Comparison of ENCODE assay signal across 18 cellular contexts in the genomic region with DNA sequence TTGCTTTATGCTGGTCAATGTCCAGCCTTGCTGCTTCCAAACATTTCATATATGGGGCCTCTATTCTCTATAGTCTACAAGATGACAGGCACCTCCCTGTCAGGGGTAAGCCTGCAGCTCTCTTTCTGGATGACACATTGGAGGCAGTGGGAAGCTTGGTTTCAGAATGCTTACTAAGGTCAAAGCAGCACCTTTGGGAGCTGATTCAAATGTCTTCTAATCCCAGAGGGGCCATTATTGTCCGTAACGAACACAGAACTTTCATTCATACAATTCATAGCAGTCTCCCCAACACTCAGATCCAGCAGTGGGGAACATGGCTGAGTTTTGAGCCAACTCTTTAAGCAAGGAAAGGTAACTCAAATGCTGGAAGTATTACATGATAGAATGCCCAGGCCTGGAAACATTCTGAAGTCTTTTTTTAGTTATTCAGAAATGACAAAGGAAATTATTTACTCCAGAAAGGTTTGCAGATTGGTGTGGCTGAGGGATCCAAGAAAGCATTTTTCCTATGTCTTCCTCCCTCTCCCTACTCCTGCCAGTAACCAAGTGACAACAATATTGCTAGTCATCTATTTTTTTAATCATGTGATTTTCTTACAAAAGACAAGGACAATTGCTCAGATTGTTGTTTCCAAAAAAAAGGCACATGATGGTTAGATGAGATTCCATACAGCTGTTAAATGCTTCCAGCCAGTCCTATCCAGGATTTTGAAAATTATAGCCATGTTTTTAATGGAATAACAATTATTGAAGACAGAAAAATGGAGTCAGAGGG.
DNase-seq lines count a peak whose midpoint lies in the region; ATAC-seq, FAIRE-seq and TF ChIP-seq lines count a peak whose summit lies in the region.
"Had no signal": no experiment of that assay in that cellular context is flagged by ENCODE, and none has a peak within 500 bp of the region (broad histone marks: within the 10 kb centered on the region; RNA-seq: fewer than 3 reads in every experiment).

No MANE protein-coding gene starts in this region.

- no peak overlapping the region for H2AK5ac ChIP-seq in H9 (ENCODE audit: insufficient read length, low read length)

- H3K27me3 ChIP-seq in ACC112 (ENCODE audit: insufficient read depth, low read length), result no peaks in the 10 kb centered on the region
- H3K27me3 ChIP-seq in H9 (ENCODE audit: insufficient read depth, low read length), result no peaks in the 10 kb centered on the region
- H3K27me3 ChIP-seq: dorsolateral prefrontal cortex had no signal

- H3K9me3 Mint-ChIP-seq in H9, result no peaks in the 10 kb centered on the region
- no peaks in the 10 kb centered on the region for H3K9me3 Mint-ChIP-seq in osteocyte (ENCODE audit: unreplicated experiment)
- H3K9me3 Mint-ChIP-seq in glutamatergic neuron (ENCODE audit: unreplicated experiment), result peaks cover 2% of the 10 kb centered on the region
- H3K9me3 Mint-ChIP-seq: activated CD4-positive, alpha-beta memory T cell treated with anti-CD3 and anti-CD28 coated beads, Interleukin-2, amount 10 ng/mL, durations not matched to agents 7 days and 5 days; T-cell had no signal

- H3K4me2 ChIP-seq in H9 (ENCODE audit: insufficient read depth, insufficient read length, low read length), result no peak overlapping the region

- no peak overlapping the region for H2BK12ac ChIP-seq in H9 (ENCODE audit: insufficient read length, low read depth, low read length)

- peak overlapping the region in 2 of 3 experiments; percentile 15 to 25; a peak in 1 of 7 replicates for H3K27ac Mint-ChIP-seq in H9
- peak overlapping the region; percentile 45 for H3K27ac Mint-ChIP-seq in osteocyte (ENCODE audit: unreplicated experiment)
- H3K27ac Mint-ChIP-seq in glutamatergic neuron (ENCODE audit: unreplicated experiment), result no peak overlapping the region
- H3K27ac Mint-ChIP-seq: activated CD4-positive, alpha-beta memory T cell treated with anti-CD3 and anti-CD28 coated beads, Interleukin-2, amount 10 ng/mL, durations not matched to agents 7 days and 5 days; type B pancreatic cell had no signal

- no peaks in the 10 kb centered on the region; the same call in 1 of the 2 replicates for H3K27me3 Mint-ChIP-seq in H9 (ENCODE audit: low read depth)
- no peaks in the 10 kb centered on the region for H3K27me3 Mint-ChIP-seq in osteocyte (ENCODE audit: unreplicated experiment)
- H3K27me3 Mint-ChIP-seq in glutamatergic neuron (ENCODE audit: unreplicated experiment), result no peaks in the 10 kb centered on the region
- H3K27me3 Mint-ChIP-seq: activated CD4-positive, alpha-beta memory T cell treated with anti-CD3 and anti-CD28 coated beads, Interleukin-2, amount 10 ng/mL, durations not matched to agents 7 days and 5 days; T-cell; type B pancreatic cell had no signal

- TF ChIP-seq CTCF in H9 (conservative IDR thresholded peaks at IDR 0.05) (no peak), osteocyte (IDR thresholded peaks at IDR 0.05) (no peak), glutamatergic neuron (IDR thresholded peaks at IDR 0.05; ENCODE audit: partially characterized antibody, unreplicated experiment) (no peak)

- no peak overlapping the region for H2BK15ac ChIP-seq in H9 (ENCODE audit: low read depth, low read length)

- H3K18ac ChIP-seq in H9 (ENCODE audit: insufficient read length, low read depth, low read length), result no peak overlapping the region

- H3K4me3 Mint-ChIP-seq in H9 (no peak overlapping the region), osteocyte (ENCODE audit: unreplicated experiment) (no peak overlapping the region), glutamatergic neuron (ENCODE audit: unreplicated experiment) (no peak overlapping the region)
- H3K4me3 Mint-ChIP-seq: activated CD4-positive, alpha-beta memory T cell treated with anti-CD3 and anti-CD28 coated beads, Interleukin-2, amount 10 ng/mL, durations not matched to agents 7 days and 5 days; T-cell; type B pancreatic cell had no signal

- no peak overlapping the region for H3K23ac ChIP-seq in H9 (ENCODE audit: insufficient read length, low read depth, low read length)

- no CpG with 5 or more reads among the region's 2 CpGs for WGBS in H9 (ENCODE audit: extremely low coverage, insufficient read length, low lambda C conversion rate)

- H3K56ac ChIP-seq in H9 (ENCODE audit: insufficient read length, low read depth, low read length), result no peak overlapping the region

- H3K14ac ChIP-seq in H9 (ENCODE audit: insufficient read depth, low read length), result no peak overlapping the region

- H2AFZ ChIP-seq in ACC112 (ENCODE audit: low read length, unreplicated experiment) (no peak overlapping the region), H9 (ENCODE audit: low read length) (no peak overlapping the region)

- H3K23me2 ChIP-seq in H9 (ENCODE audit: insufficient read length, low read depth, low read length, poor library complexity, severe bottlenecking), result no peaks in the 10 kb centered on the region

- H3K4me1 ChIP-seq in ACC112 (ENCODE audit: control insufficient read depth, insufficient read depth, low read length, unreplicated experiment) (peaks cover 9% of the 10 kb centered on the region), H9 (ENCODE audit: insufficient read depth, low read length) (peaks cover 2% of the 10 kb centered on the region; the same call in 1 of the 2 replicates)

- H3K79me2 ChIP-seq in ACC112 (ENCODE audit: control insufficient read depth, insufficient read depth, low read length, unreplicated experiment) (no peaks in the 10 kb centered on the region), H9 (ENCODE audit: insufficient read depth, low read length) (no peaks in the 10 kb centered on the region; the same call in 1 of the 2 replicates)

- H3K4me1 Mint-ChIP-seq in H9 (peaks cover 38 to 43% of the 10 kb centered on the region in 2 experiments), osteocyte (ENCODE audit: unreplicated experiment) (peaks cover 28% of the 10 kb centered on the region), glutamatergic neuron (ENCODE audit: low read depth, unreplicated experiment) (no peaks in the 10 kb centered on the region)
- H3K4me1 Mint-ChIP-seq: activated CD4-positive, alpha-beta memory T cell treated with anti-CD3 and anti-CD28 coated beads, Interleukin-2, amount 10 ng/mL, durations not matched to agents 7 days and 5 days had no signal

- H3K4me3 ChIP-seq in ACC112 (ENCODE audit: low read depth, low read length), result no peak overlapping the region
- H3K4me3 ChIP-seq: dorsolateral prefrontal cortex, HAP-1 had no signal

- no peaks in the 10 kb centered on the region for H3K79me1 ChIP-seq in H9 (ENCODE audit: insufficient read depth, low read depth, low read length, poor library complexity, severe bottlenecking)

- no peak overlapping the region for H4K5ac ChIP-seq in H9 (ENCODE audit: insufficient read length, low read depth, low read length)

- no peaks in the 10 kb centered on the region for H4K20me1 ChIP-seq in H9 (ENCODE audit: control insufficient read depth, insufficient read depth, insufficient read length)

- no peak overlapping the region for H4K91ac ChIP-seq in H9 (ENCODE audit: insufficient read length, low read depth, low read length)

- no peak for ATAC-seq in left lobe of liver
- no peak for ATAC-seq in GM18498 (IDR thresholded peaks at IDR 0.05; ENCODE audit: unreplicated experiment)
- ATAC-seq: T-cell had no signal

- H3K36me3 Mint-ChIP-seq in H9 (ENCODE audit: insufficient read depth in 1 of 3, low read depth in 3 of 3) (no peaks in the 10 kb centered on the region), osteocyte (ENCODE audit: unreplicated experiment) (no peaks in the 10 kb centered on the region), glutamatergic neuron (ENCODE audit: unreplicated experiment) (no peaks in the 10 kb centered on the region)
- H3K36me3 Mint-ChIP-seq: T-cell, type B pancreatic cell had no signal

- DNase-seq in H9 (no peak), dermis blood vessel endothelial cell (peak; percentile 39), osteocyte (ENCODE audit: extremely low spot score, unreplicated experiment) (no peak), glutamatergic neuron (no peak), left lobe of liver (ENCODE audit: low spot score) (no peak), urothelium cell line (ENCODE audit: low spot score) (no peak)
- DNase-seq: activated CD4-positive, alpha-beta memory T cell treated with anti-CD3 and anti-CD28 coated beads, Interleukin-2, amount 10 ng/mL, durations not matched to agents 7 days and 5 days; dorsolateral prefrontal cortex; erythroblast; KBM-7; NCI-H1092 treated with DMSO at 0.1 percent for 48 hours; NCI-H69; Right ventricle myocardium superior; T-cell had no signal

- H3K36me3 ChIP-seq in ACC112 (ENCODE audit: insufficient read depth, low read length), result no peaks in the 10 kb centered on the region; the same call in 1 of the 2 replicates
- H3K36me3 ChIP-seq: HAP-1 had no signal

- H2BK20ac ChIP-seq in H9 (ENCODE audit: low read depth, low read length, poor library complexity, severe bottlenecking), result no peak overlapping the region

- H3K9me3 ChIP-seq in H9 (ENCODE audit: control insufficient read depth, low read depth, low read length), result no peaks in the 10 kb centered on the region
- H3K9me3 ChIP-seq: HAP-1 had no signal

- H3K9ac ChIP-seq in H9 (ENCODE audit: extremely low read depth, insufficient read length, low read length), result no peak overlapping the region

- no peak for FAIRE-seq in urothelium cell line (lab: Jason Lieb, UNC)

- no peak overlapping the region for H2BK5ac ChIP-seq in H9 (ENCODE audit: insufficient read length, low read length)

- H4K8ac ChIP-seq in H9 (replicated peaks; ENCODE audit: insufficient read length, low read depth, low read length), result no peak overlapping the region

- no peak overlapping the region for H3T11ph ChIP-seq in H9 (ENCODE audit: low read length)

- peak overlapping the region; percentile 35; the same call in 1 of the 2 replicates for H3K27ac ChIP-seq in ACC112 (ENCODE audit: low read depth, low read length)
- H3K27ac ChIP-seq in H9 (ENCODE audit: insufficient read length, low read depth, low read length), result no peak overlapping the region

- no peak overlapping the region for H2BK120ac ChIP-seq in H9 (ENCODE audit: low read depth, low read length, poor library complexity, severe bottlenecking)

- H3K4ac ChIP-seq in H9 (ENCODE audit: low read depth, low read length), result no peak overlapping the region
